29 cellular contexts compared by ENCODE assay signal in genomic region chr3:189744235-189744634, GRCh38.
DNase-seq lines count a peak whose midpoint lies in the region; ATAC-seq, FAIRE-seq and TF ChIP-seq lines count a peak whose summit lies in the region.
"Had no signal": no experiment of that assay in that cellular context is flagged by ENCODE, and none has a peak within 500 bp of the region (broad histone marks: within the 10 kb centered on the region; RNA-seq: fewer than 3 reads in every experiment).

No MANE protein-coding gene starts in this region.

- no peak overlapping the region for H3K4ac ChIP-seq in H1 (replicated peaks; ENCODE audit: insufficient read length, low read depth, low read length)

- no peaks in the 10 kb centered on the region for H3K79me1 ChIP-seq in H1 (ENCODE audit: low read depth, low read length)

- TF ChIP-seq RAD21 in H1 (IDR thresholded peaks at IDR 0.05 in 1 of 2, conservative IDR thresholded peaks at IDR 0.05 in 1 of 2; ENCODE audit: low read depth in 2 of 2, low read length in 2 of 2), result peak; percentile 6 to 29; a peak in 2 of 4 replicates

- H3K23ac ChIP-seq in H1 (ENCODE audit: insufficient read length), result no peak overlapping the region

- H3K9me3 Mint-ChIP-seq in activated CD4-positive, alpha-beta T cell treated with anti-CD3 and anti-CD28 coated beads, Interleukin-2, amount 10 ng/mL, durations not matched to agents 24 days and 14 days, result peaks cover 25% of the 10 kb centered on the region
- H3K9me3 Mint-ChIP-seq: type B pancreatic cell had no signal

- H3K56ac ChIP-seq in H1 (replicated peaks; ENCODE audit: insufficient read length, low read depth, low read length), result no peak overlapping the region

- no peak overlapping the region for H3K9ac ChIP-seq in H1 (replicated peaks in 1 of 4; ENCODE audit: extremely low read depth in 1 of 4, low read depth in 3 of 4, low read length in 3 of 4)

- no peak overlapping the region for H2AK5ac ChIP-seq in H1 (ENCODE audit: low read depth, low read length)

- H3K23me2 ChIP-seq in H1 (ENCODE audit: low read depth, low read length), result no peaks in the 10 kb centered on the region

- H3K27me3 ChIP-seq in H1 (replicated peaks in 1 of 4; ENCODE audit: control insufficient read depth in 3 of 4, extremely low read depth in 1 of 4, insufficient read depth in 3 of 4, low read length in 3 of 4), result no peaks in the 10 kb centered on the region
- H3K27me3 ChIP-seq: dorsolateral prefrontal cortex, gastrocnemius medialis, hepatocyte had no signal

- peak; percentile 17; the same call in 1 of the 2 replicates for TF ChIP-seq CTCF in LNCAP (IDR thresholded peaks at IDR 0.05)
- peak; percentile 15 to 44 (median 29); a peak in 2 of 4 replicates for TF ChIP-seq CTCF in H1 (IDR thresholded peaks at IDR 0.05; ENCODE audit: control extremely low read depth in 1 of 3, insufficient read depth in 1 of 3, low read depth in 1 of 3, low read length in 3 of 3)

- H3K4me3 ChIP-seq in H1 (ENCODE audit: extremely low read depth in 1 of 4, insufficient read depth in 2 of 4, low read depth in 3 of 4, low read length in 4 of 4), result no peak overlapping the region
- H3K4me3 ChIP-seq: dorsolateral prefrontal cortex, gastrocnemius medialis, hepatocyte, mucosa of descending colon, psoas muscle had no signal

- no peak overlapping the region for H2BK120ac ChIP-seq in H1 (replicated peaks; ENCODE audit: low read depth, low read length)

- H3K79me2 ChIP-seq in H1 (ENCODE audit: control insufficient read depth in 1 of 2, insufficient read depth in 2 of 2, low read length in 2 of 2), result no peaks in the 10 kb centered on the region
- H3K79me2 ChIP-seq: hepatocyte had no signal

- H3K27me3 Mint-ChIP-seq in activated CD4-positive, alpha-beta T cell treated with anti-CD3 and anti-CD28 coated beads, Interleukin-2, amount 10 ng/mL, durations not matched to agents 24 days and 14 days, result no peaks in the 10 kb centered on the region
- H3K27me3 Mint-ChIP-seq: activated T-helper 17 cell treated with anti-CD3 and anti-CD28 coated beads, Interleukin-2, amount 50 U/mL, for 72 hours; CD4-positive, alpha-beta memory T cell; natural killer cell treated with Interleukin-12 subunit alpha and Interleukin-12 subunit beta and Interleukin-15 and Interleukin-18, amount 100 ng/mL, for 72 hours; type B pancreatic cell had no signal

- no peak overlapping the region for H3K14ac ChIP-seq in H1 (ENCODE audit: insufficient read length)

- no peak overlapping the region for H2BK15ac ChIP-seq in H1 (ENCODE audit: low read length)

- no peak overlapping the region for H3K4me2 ChIP-seq in H1 (ENCODE audit: insufficient read depth in 1 of 2, low read depth in 2 of 2, low read length in 2 of 2)
- H3K4me2 ChIP-seq: hepatocyte had no signal

- no peak overlapping the region for H2BK20ac ChIP-seq in H1 (ENCODE audit: low read length)

- no peak overlapping the region for H4K91ac ChIP-seq in H1 (replicated peaks; ENCODE audit: insufficient read length, low read length)

- TF ChIP-seq POLR2A in H1 (IDR thresholded peaks at IDR 0.05; ENCODE audit: control extremely low read depth in 1 of 2, low read depth in 2 of 2, low read length in 2 of 2), result no peak

- H3K18ac ChIP-seq in H1 (ENCODE audit: extremely low read depth, low read length), result no peak overlapping the region

- no peak for FAIRE-seq in H1 (lab: Jason Lieb, UNC)
- FAIRE-seq: A204.1, TTC549 had no signal

- H3K27ac Mint-ChIP-seq in activated CD4-positive, alpha-beta T cell treated with anti-CD3 and anti-CD28 coated beads, Interleukin-2, amount 10 ng/mL, durations not matched to agents 24 days and 14 days, result no peak overlapping the region
- H3K27ac Mint-ChIP-seq: activated T-helper 17 cell treated with anti-CD3 and anti-CD28 coated beads, Interleukin-2, amount 50 U/mL, for 72 hours; brain; CD4-positive, alpha-beta memory T cell; immature natural killer cell; natural killer cell treated with Interleukin-12 subunit alpha and Interleukin-12 subunit beta and Interleukin-15 and Interleukin-18, amount 100 ng/mL, for 72 hours; type B pancreatic cell had no signal

- DNase-seq in activated CD4-positive, alpha-beta T cell treated with anti-CD3 and anti-CD28 coated beads for 48 hours, result peak; percentile 7
- DNase-seq in activated CD4-positive, alpha-beta T cell treated with anti-CD3 and anti-CD28 coated beads, Interleukin-2, amount 10 ng/mL, durations not matched to agents 24 days and 14 days, result no peak
- no peak for DNase-seq in H1 (ENCODE audit: low read depth in 1 of 2, low spot score in 2 of 2)
- no peak for DNase-seq in substantia nigra (lab: John Stamatoyannopoulos, UW)
- DNase-seq: activated naive CD4-positive, alpha-beta T cell treated with anti-CD3 and anti-CD28 coated beads, Interleukin-2, amount 50 U/mL, for 16 hours; CD4-positive, alpha-beta memory T cell; dorsolateral prefrontal cortex; gastrocnemius medialis; immature natural killer cell; left colon; mucosa of descending colon; NCI-H1694 treated with DMSO at 0.1 percent for 48 hours; NCI-H2171; NCI-H510A; psoas muscle; stimulated activated CD4-positive, alpha-beta T cell treated with anti-CD3 and anti-CD28 coated beads, Interleukin-15, amount 100 ng/mL, for 24 hours; stimulated activated CD4-positive, alpha-beta T cell treated with anti-CD3 and anti-CD28 coated beads, Interleukin-4, amount 100 ng/mL, for 4 hours had no signal

- H3K9me3 ChIP-seq in H1 (ENCODE audit: insufficient read depth in 2 of 2, low read depth in 1 of 2, low read length in 1 of 2), result no peaks in the 10 kb centered on the region
- H3K9me3 ChIP-seq: gastrocnemius medialis had no signal

- no peak overlapping the region for H2BK12ac ChIP-seq in H1 (ENCODE audit: low read depth, low read length)

- no peaks in the 10 kb centered on the region for H3K36me3 ChIP-seq in H1 (ENCODE audit: control insufficient read depth in 2 of 4, insufficient read depth in 4 of 4, low read length in 3 of 4)

- 91% methylated on average over 5 of the region's 5 CpGs; no CpG with 5 or more reads in 1 of the 2 experiments for WGBS in H1 (ENCODE audit: extremely low coverage in 1 of 2, insufficient coverage in 1 of 2, insufficient read length in 1 of 2, insufficient replicate concordance in 2 of 2, low coverage in 1 of 2, low lambda C conversion rate in 2 of 2, missing lambda C conversion rate in 1 of 2), 2 experiments

- TF ChIP-seq EP300 in H1 (IDR thresholded peaks at IDR 0.05; ENCODE audit: borderline replicate concordance in 1 of 2, low read depth in 2 of 2, low read length in 2 of 2), result no peak

- CTCF ChIA-PET in H1 (lab: Charles Lee; ENCODE audit: partially characterized antibody), result interaction anchor here (0.7 to 1.4 kb wide), 6 partner anchors 10 to 401 kb away, joined by 3 to 5 read pairs (median 3); no protein-coding TSS in a partner anchor

- no peak overlapping the region; the same call in 1 of the 2 replicates for H4K8ac ChIP-seq in H1 (ENCODE audit: extremely low read depth, insufficient read depth, low read length)

- POLR2A ChIA-PET in H1 (lab: Charles Lee; ENCODE audit: partially characterized antibody), result no interaction called here

- intact Hi-C loops in activated CD4-positive, alpha-beta T cell treated with anti-CD3 and anti-CD28 coated beads, Interleukin-2, amount 10 ng/mL, durations not matched to agents 24 days and 14 days (cut with micrococcal nuclease), result no loop called here

- H3K4me1 ChIP-seq in H1 (replicated peaks in 1 of 4; ENCODE audit: control insufficient read depth in 3 of 4, insufficient read depth in 4 of 4, low read length in 3 of 4), result no peaks in the 10 kb centered on the region
- H3K4me1 ChIP-seq: gastrocnemius medialis, psoas muscle had no signal

- no peak for ATAC-seq in HG03095 (IDR thresholded peaks at IDR 0.05; ENCODE audit: unreplicated experiment)
- no peak for ATAC-seq in GM19452 (IDR thresholded peaks at IDR 0.05; ENCODE audit: unreplicated experiment)
- ATAC-seq in HG03520 (IDR thresholded peaks at IDR 0.05; ENCODE audit: unreplicated experiment), result no peak
- ATAC-seq: activated CD4-positive, CD25-positive, alpha-beta regulatory T cell treated with anti-CD3 and anti-CD28 coated beads, Interleukin-2, amount 50 U/mL, for 24 hours; activated T-helper 17 cell treated with anti-CD3 and anti-CD28 coated beads, Interleukin-2, amount 50 U/mL, for 72 hours; gastrocnemius medialis; left colon; mucosa of descending colon; natural killer cell treated with Interleukin-12 subunit alpha and Interleukin-12 subunit beta and Interleukin-15 and Interleukin-18, amount 100 ng/mL, for 72 hours had no signal

- H4K5ac ChIP-seq in H1 (ENCODE audit: insufficient read length, low read depth, low read length), result no peak overlapping the region

- no peaks in the 10 kb centered on the region for H3K36me3 Mint-ChIP-seq in activated CD4-positive, alpha-beta T cell treated with anti-CD3 and anti-CD28 coated beads, Interleukin-2, amount 10 ng/mL, durations not matched to agents 24 days and 14 days (ENCODE audit: low read depth)
- H3K36me3 Mint-ChIP-seq: immature natural killer cell; natural killer cell treated with Interleukin-12 subunit alpha and Interleukin-12 subunit beta and Interleukin-15 and Interleukin-18, amount 100 ng/mL, for 72 hours; type B pancreatic cell had no signal

- no peaks in the 10 kb centered on the region for H4K20me1 ChIP-seq in H1 (replicated peaks in 1 of 2; ENCODE audit: control insufficient read depth in 1 of 2, insufficient read depth in 2 of 2, low read length in 2 of 2)

- H3K4me1 Mint-ChIP-seq in activated CD4-positive, alpha-beta T cell treated with anti-CD3 and anti-CD28 coated beads, Interleukin-2, amount 10 ng/mL, durations not matched to agents 24 days and 14 days, result no peaks in the 10 kb centered on the region
- H3K4me1 Mint-ChIP-seq: activated T-helper 17 cell treated with anti-CD3 and anti-CD28 coated beads, Interleukin-2, amount 50 U/mL, for 72 hours; brain; CD4-positive, alpha-beta memory T cell; immature natural killer cell had no signal

- H2BK5ac ChIP-seq in H1 (ENCODE audit: low read depth, low read length), result no peak overlapping the region; the same call in 1 of the 2 replicates

- no peak overlapping the region for H3K27ac ChIP-seq in H1 (ENCODE audit: low read depth, low read length)
- no peak overlapping the region for H3K27ac ChIP-seq in substantia nigra (ENCODE audit: low read depth, low read length, poor library complexity, severe bottlenecking)
- H3K27ac ChIP-seq: dorsolateral prefrontal cortex, gastrocnemius medialis, hepatocyte, psoas muscle had no signal

- H2AFZ ChIP-seq in H1 (ENCODE audit: low read length), result no peak overlapping the region
- H2AFZ ChIP-seq: hepatocyte had no signal

- no peak overlapping the region for H3K4me3 Mint-ChIP-seq in activated CD4-positive, alpha-beta T cell treated with anti-CD3 and anti-CD28 coated beads, Interleukin-2, amount 10 ng/mL, durations not matched to agents 24 days and 14 days
- H3K4me3 Mint-ChIP-seq: activated T-helper 17 cell treated with anti-CD3 and anti-CD28 coated beads, Interleukin-2, amount 50 U/mL, for 72 hours; brain; CD4-positive, alpha-beta memory T cell; immature natural killer cell; natural killer cell treated with Interleukin-12 subunit alpha and Interleukin-12 subunit beta and Interleukin-15 and Interleukin-18, amount 100 ng/mL, for 72 hours; type B pancreatic cell had no signal

TF ChIP-seq in H1, 55 proteins besides CTCF, POLR2A, EP300 and RAD21 (continues in another document):
- TF ChIP-seq POLR2AphosphoS5 (IDR thresholded peaks at IDR 0.05; ENCODE audit: low read depth, low read length), result no peak
- TF ChIP-seq SUZ12 (IDR thresholded peaks at IDR 0.05; ENCODE audit: low read length), result no peak
- no peak for TF ChIP-seq SRF (IDR thresholded peaks at IDR 0.05; ENCODE audit: low read depth, low read length)
